In genomic region chr5:66595877-66596790, GRCh38 we compare ENCODE assay signal across 8 cellular contexts. TPM values are rescaled to one million over a fixed set of nuclear protein-coding genes. Genes with fewer than 3 reads are reported as not detected.
A peak's percentile ranks its signal among the peaks of the same experiment; 100 is the strongest.
DNase-seq lines count a peak whose midpoint lies in the region; ATAC-seq and TF ChIP-seq lines count a peak whose summit lies in the region.

TSS of gene MAST4 (plus strand) at chr5:66596393. CDS start at chr5:66596656, 263 bp downstream.

- no peaks in the 10 kb centered on the region for H3K9me3 ChIP-seq in left lung

- no peaks in the 10 kb centered on the region for H3K36me3 ChIP-seq in left lung

- intact Hi-C loops in left lung (cut with DNase I), result no loop called here

- ATAC-seq in GM19023 (IDR thresholded peaks at IDR 0.05; ENCODE audit: unreplicated experiment) (peak; percentile 99), HG03175 (IDR thresholded peaks at IDR 0.05; ENCODE audit: unreplicated experiment) (peak; percentile 98), left lung (peak; percentile 96)

- peaks cover 0 to 74% of the 10 kb centered on the region in 2 donors for H3K27me3 ChIP-seq in left lung

- TF ChIP-seq CTCF in AG10803 (conservative IDR thresholded peaks at IDR 0.05; ENCODE audit: low read length) (no peak), left lung (IDR thresholded peaks at IDR 0.05) (no peak)

- H3K4me3 ChIP-seq in AG10803 (ENCODE audit: low read length) (peak within 1 kb of the TSS; percentile 54), left lung (peak within 1 kb of the TSS; percentile 63 to 84)

- H3K4me1 ChIP-seq in left lung, result peaks cover 0 to 22% of the 10 kb centered on the region in 2 donors

- DNase-seq in AG10803 (ENCODE audit: low read depth) (peak; percentile 77), NCI-H2196 (lab: John Stamatoyannopoulos, UW; ENCODE audit: unreplicated experiment) (peak; percentile 37), dermis microvascular lymphatic vessel endothelial cell (ENCODE audit: low read depth in 2 of 2) (peak; percentile 60 to 85), left lung (peak; percentile 93 to 95)
- peak; percentile 9 for DNase-seq in activated CD4-positive, alpha-beta T cell treated with anti-CD3 and anti-CD28 coated beads for 1 hour
- peak; percentile 9 to 60 for DNase-seq in stimulated activated CD4-positive, alpha-beta T cell treated with anti-CD3 and anti-CD28 coated beads, Interleukin-1b, Interleukin-23, amount 100 ng/mL, for 4 hours (ENCODE audit: low read depth in 2 of 2)

- H3K27ac ChIP-seq in left lung, result peak within 1 kb of the TSS; percentile 52 to 65

RNA-seq across cellular contexts. Expression of gene MAST4, which starts in this region (rescaled TPM):
- total RNA-seq in dermis microvascular lymphatic vessel endothelial cell (14.2 and 25.4 TPM in 2 replicates), left lung (10 to 100 TPM; 52.2 to 57.6 TPM)

Comparison
In these comparisons a context has a peak if more than half of its experiments do, and no peak if none do; other contexts are left out.
1. Peak in every context shown above with its lines: DNase-seq, ATAC-seq, H3K4me3 ChIP-seq and H3K27ac ChIP-seq.
2. DNase-seq: peak in every context shown above with its lines; median percentile 94 in left lung; 77 in AG10803; 72 in dermis microvascular lymphatic vessel endothelial cell; 37 in NCI-H2196; 34 in stimulated activated CD4-positive, alpha-beta T cell treated with anti-CD3 and anti-CD28 coated beads, Interleukin-1b, Interleukin-23, amount 100 ng/mL, for 4 hours; 9 in activated CD4-positive, alpha-beta T cell treated with anti-CD3 and anti-CD28 coated beads for 1 hour.